Comparison of ENCODE assay signal across 1 cellular context in genomic region chr10:30805061-30805460, GRCh38.
TF ChIP-seq lines count a peak whose summit lies in the region.

No MANE protein-coding gene starts in this region.

TF ChIP-seq in IMR-90, 13 proteins besides CTCF, POLR2A, EP300 and RAD21 (continued from another document):
- TF ChIP-seq ELK1 (IDR thresholded peaks at IDR 0.05; ENCODE audit: borderline replicate concordance, low read depth, low read length) (no peak), SMC3 (IDR thresholded peaks at IDR 0.05; ENCODE audit: low read depth, low read length) (no peak), BHLHE40 (IDR thresholded peaks at IDR 0.05; ENCODE audit: low read depth, low read length) (no peak), MAZ (IDR thresholded peaks at IDR 0.05; ENCODE audit: borderline replicate concordance, low read depth, low read length) (no peak), USF2 (IDR thresholded peaks at IDR 0.05; ENCODE audit: low read depth, low read length) (no peak), MAFK (IDR thresholded peaks at IDR 0.05; ENCODE audit: low read depth, low read length) (no peak), CEBPB (IDR thresholded peaks at IDR 0.05; ENCODE audit: low read depth, low read length) (no peak)
TF ChIP-seq in IMR-90: peak in this region for 0.
